11 cellular contexts compared by ENCODE assay signal in the genomic region with DNA sequence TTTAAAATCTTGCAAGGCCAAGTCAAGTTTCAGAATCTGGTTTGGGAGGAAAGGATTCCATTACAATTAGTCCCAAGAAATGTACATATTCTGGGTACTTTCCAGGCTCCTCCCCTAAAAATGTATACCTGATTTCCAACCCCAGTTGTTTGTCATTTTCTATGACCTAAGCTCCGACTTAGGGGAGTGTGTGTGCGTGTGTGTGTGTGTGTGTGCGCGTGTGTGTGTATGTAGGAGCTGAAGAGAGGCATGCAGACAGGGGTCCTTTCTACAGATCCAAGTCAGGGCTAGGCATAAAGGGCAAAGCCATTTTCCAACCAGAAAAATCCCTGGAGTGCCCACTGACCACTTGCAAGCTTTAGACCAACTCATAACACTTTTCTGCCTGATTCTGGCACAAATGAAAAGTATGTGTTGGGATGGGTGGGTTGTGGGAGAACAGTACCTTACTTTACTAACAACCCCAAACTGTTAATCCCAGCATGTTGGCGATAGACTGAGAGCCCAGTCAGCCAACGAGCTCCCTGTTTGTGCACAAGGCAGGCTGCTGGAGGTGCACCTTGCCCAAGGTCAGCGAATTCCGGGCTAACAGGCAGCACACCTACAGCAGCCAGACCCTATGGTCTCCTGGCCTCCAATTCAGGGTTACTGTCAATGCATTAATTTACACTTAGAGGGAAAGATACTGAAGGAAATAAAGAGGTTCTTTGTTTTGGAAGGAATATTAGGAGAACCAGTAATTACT. TPM values are rescaled to one million over a fixed set of nuclear protein-coding genes. Genes with fewer than 3 reads are reported as not detected.
A peak's percentile ranks its signal among the peaks of the same experiment; 100 is the strongest.
DNase-seq lines count a peak whose midpoint lies in the region; ATAC-seq and TF ChIP-seq lines count a peak whose summit lies in the region.
"Had no signal": no experiment of that assay in that cellular context is flagged by ENCODE, and none has a peak within 500 bp of the region (broad histone marks: within the 10 kb centered on the region; RNA-seq: fewer than 3 reads in every experiment).

No MANE protein-coding gene starts in this region.

- TF ChIP-seq CTCF in cardiac muscle cell (IDR thresholded peaks at IDR 0.05; ENCODE audit: low read depth, low read length) (no peak), chondrocyte (IDR thresholded peaks at IDR 0.05) (no peak)

- ATAC-seq in left ventricle myocardium superior (no peak), memory B cell (ENCODE audit: low read depth) (no peak), HG02571 (IDR thresholded peaks at IDR 0.05; ENCODE audit: unreplicated experiment) (no peak), HG03095 (IDR thresholded peaks at IDR 0.05; ENCODE audit: unreplicated experiment) (no peak)
- ATAC-seq: activated CD8-positive, alpha-beta memory T cell treated with anti-CD3 and anti-CD28 coated beads, Interleukin-2, amount 10 ng/mL, durations not matched to agents 7 days and 5 days had no signal

- intact Hi-C loops in left ventricle myocardium superior (cut with micrococcal nuclease) = loop anchor here (10.0 kb wide), 1 partner anchor 69 kb away; no protein-coding TSS in a partner anchor

- H3K36me3 ChIP-seq in cardiac muscle cell (no peaks in the 10 kb centered on the region), urinary bladder (ENCODE audit: insufficient read depth) (no peaks in the 10 kb centered on the region)

- H3K4me1 Mint-ChIP-seq in chondrocyte (ENCODE audit: low read depth) (peaks cover 20% of the 10 kb centered on the region), memory B cell (peaks cover 7% of the 10 kb centered on the region)

- H3K9me3 ChIP-seq in cardiac muscle cell (ENCODE audit: low read depth) = no peaks in the 10 kb centered on the region

- H3K36me3 Mint-ChIP-seq in chondrocyte (ENCODE audit: low read depth) = no peaks in the 10 kb centered on the region
- H3K36me3 Mint-ChIP-seq in memory B cell = peaks cover 4% of the 10 kb centered on the region
- H3K36me3 Mint-ChIP-seq: activated CD8-positive, alpha-beta memory T cell treated with anti-CD3 and anti-CD28 coated beads, Interleukin-2, amount 10 ng/mL, durations not matched to agents 7 days and 5 days had no signal

- H3K27ac ChIP-seq in cardiac muscle cell (no peak overlapping the region), urinary bladder (ENCODE audit: low read depth) (no peak overlapping the region)

- H3K9me3 Mint-ChIP-seq in chondrocyte (ENCODE audit: low read depth) = no peaks in the 10 kb centered on the region
- no peaks in the 10 kb centered on the region for H3K9me3 Mint-ChIP-seq in memory B cell

- H3K27me3 ChIP-seq in cardiac muscle cell = peaks cover 47% of the 10 kb centered on the region

- peaks cover 19% of the 10 kb centered on the region for H3K4me1 ChIP-seq in cardiac muscle cell (ENCODE audit: low read depth)
- H3K4me1 ChIP-seq in urinary bladder (ENCODE audit: insufficient read depth) = no peaks in the 10 kb centered on the region

- H3K4me3 Mint-ChIP-seq in chondrocyte (ENCODE audit: unreplicated experiment) (peak overlapping the region; percentile 74), memory B cell (peak overlapping the region; percentile 70)

- H3K27me3 Mint-ChIP-seq in chondrocyte (ENCODE audit: low read depth) (peaks cover 72% of the 10 kb centered on the region), memory B cell (peaks cover 27% of the 10 kb centered on the region)

- DNase-seq in cardiac muscle cell (ENCODE audit: low read depth in 1 of 2, low spot score in 1 of 2) = no peak
- DNase-seq in left ventricle myocardium superior = no peak
- no peak for DNase-seq in chondrocyte (ENCODE audit: low spot score)
- DNase-seq in memory B cell (ENCODE audit: low spot score in 2 of 2) = no peak
- DNase-seq in inferior parietal cortex (ENCODE audit: extremely low spot score) = no peak
- DNase-seq: activated CD8-positive, alpha-beta memory T cell treated with anti-CD3 and anti-CD28 coated beads, Interleukin-2, amount 10 ng/mL, durations not matched to agents 7 days and 5 days; NCI-H146 had no signal

- WGBS in urinary bladder = 74% methylated on average over 8 of the region's 8 CpGs

- H3K27ac Mint-ChIP-seq in chondrocyte (ENCODE audit: unreplicated experiment) (no peak overlapping the region), memory B cell (no peak overlapping the region)
- H3K27ac Mint-ChIP-seq: activated CD8-positive, alpha-beta memory T cell treated with anti-CD3 and anti-CD28 coated beads, Interleukin-2, amount 10 ng/mL, durations not matched to agents 7 days and 5 days had no signal

- peak overlapping the region; percentile 88 for H3K4me3 ChIP-seq in cardiac muscle cell
- peak overlapping the region; percentile 66 for H3K4me3 ChIP-seq in urinary bladder (ENCODE audit: low read depth, low read length)

RNA-seq across cellular contexts. Expression of a gene that starts 1.7 kb away (rescaled TPM):
- 0.60 and 1.2 TPM in 2 replicates for total RNA-seq in cardiac muscle cell
- 0.10 and 0.82 TPM in 2 replicates for polyA plus RNA-seq in cardiac muscle cell
- 0.92 TPM for total RNA-seq in left ventricle myocardium superior
- total RNA-seq in chondrocyte = 0.44 to 0.90 TPM (median 0.68 TPM) in 3 replicates
- 2.4 TPM for total RNA-seq in urinary bladder
- 6.1 TPM for polyA plus RNA-seq in urinary bladder
- total RNA-seq: activated CD8-positive, alpha-beta memory T cell treated with anti-CD3 and anti-CD28 coated beads, Interleukin-2, amount 10 ng/mL, durations not matched to agents 7 days and 5 days had no signal
- polyA plus RNA-seq: fibroblast of lung had no signal
